Comparison of ENCODE assay signal across 8 cellular contexts in the genomic region with DNA sequence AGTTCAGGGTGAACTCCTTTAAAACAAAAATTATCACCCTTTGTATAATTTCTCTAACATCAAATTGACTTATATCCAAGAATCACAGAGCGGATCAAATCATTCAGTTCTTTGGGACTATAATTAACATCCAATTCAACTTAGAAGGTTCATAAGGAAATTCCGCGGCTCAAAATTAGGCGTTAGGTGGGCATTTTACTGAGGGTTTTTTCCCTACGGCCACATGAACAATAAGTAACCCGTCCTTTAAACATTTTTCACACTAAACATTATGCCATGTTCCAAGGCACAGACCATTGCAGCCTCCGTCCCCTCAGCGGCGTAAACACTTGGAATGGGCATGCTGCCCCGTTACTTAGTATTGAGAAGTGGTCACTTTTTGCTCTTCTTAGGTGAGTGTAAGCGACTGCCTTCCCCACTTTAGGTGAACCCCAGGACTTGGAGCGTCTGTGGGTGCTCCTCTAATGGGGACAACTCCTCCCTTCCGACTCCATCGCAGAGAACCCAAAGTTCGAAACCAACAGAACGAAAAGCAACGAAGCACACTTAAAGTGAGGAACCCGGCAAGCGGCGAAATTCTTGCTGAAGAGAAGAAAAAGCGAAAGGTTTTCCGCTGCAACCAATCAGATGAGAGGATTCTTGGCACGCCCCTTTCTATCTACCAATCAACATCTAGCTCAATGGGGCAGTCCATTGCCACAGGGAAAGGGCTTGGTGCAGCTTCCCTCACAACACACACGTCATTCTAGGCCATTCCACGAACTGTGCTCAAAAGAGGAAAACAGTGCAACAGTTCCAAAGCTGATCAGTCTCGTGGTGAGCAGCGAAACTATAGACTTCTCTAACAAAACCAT. TPM values are rescaled to one million over a fixed set of nuclear protein-coding genes. Genes with fewer than 3 reads are reported as not detected.
DNase-seq lines count a peak whose midpoint lies in the region; ATAC-seq, FAIRE-seq and TF ChIP-seq lines count a peak whose summit lies in the region.

No MANE protein-coding gene starts in this region.

- dilution Hi-C loops in endothelial cell of umbilical vein (cut with MboI; ENCODE audit: extremely low pct_ligation_motif_present, low sequenced_read_pairs), result no loop called here

- CTCF ChIA-PET in endothelial cell of umbilical vein (lab: Charles Lee), result interaction anchor here (0.8 to 2.6 kb wide), 11 partner anchors 12 to 1306 kb away, joined by 3 to 20 read pairs (median 4); no protein-coding TSS in a partner anchor

- no peak for FAIRE-seq in endothelial cell of umbilical vein (lab: Jason Lieb, UNC)

- peak overlapping the region; percentile 86 for H3K4me2 ChIP-seq in endothelial cell of umbilical vein (ENCODE audit: insufficient read depth, low read length)

- peak overlapping the region; percentile 84 for H3K27ac ChIP-seq in endothelial cell of umbilical vein (ENCODE audit: insufficient read depth, low read depth, low read length)

- peak; percentile 66 for ATAC-seq in GM21360 (IDR thresholded peaks at IDR 0.05; ENCODE audit: unreplicated experiment)

- H3K27me3 ChIP-seq in endothelial cell of umbilical vein (ENCODE audit: control insufficient read depth in 2 of 2, insufficient read depth in 2 of 2, low read length in 2 of 2), result peaks cover 7 to 15% of the 10 kb centered on the region in 2 experiments

- peaks cover 37% of the 10 kb centered on the region for H3K79me2 ChIP-seq in endothelial cell of umbilical vein (ENCODE audit: control insufficient read depth, insufficient read depth, low read length)

- no peak for TF ChIP-seq CTCF in endothelial cell of umbilical vein (IDR thresholded peaks at IDR 0.05; ENCODE audit: extremely low read depth in 1 of 2, insufficient read depth in 1 of 2, low read depth in 1 of 2, low read length in 2 of 2)

- H3K9me1 ChIP-seq in endothelial cell of umbilical vein (replicated peaks; ENCODE audit: control insufficient read depth, extremely low read depth, insufficient read depth, low read length), result no peaks in the 10 kb centered on the region

- DNase-seq in COR-L47 (lab: John Stamatoyannopoulos, UW) (peak; percentile 92), HT-29 (ENCODE audit: low spot score) (peak; percentile 98), endothelial cell of umbilical vein (ENCODE audit: low read depth, low spot score) (peak; percentile 99), midbrain (lab: John Stamatoyannopoulos, UW) (peak; percentile 97)
- DNase-seq in NK-92 treated with Interleukin-12 subunit alpha and Interleukin-12 subunit beta, amount 100 ng/mL, for 24 hours (lab: John Stamatoyannopoulos, UW), result peak; percentile 86
- peak; percentile 83 for DNase-seq in activated CD8-positive, alpha-beta memory T cell treated with anti-CD3 and anti-CD28 coated beads, Interleukin-2, amount 50 U/mL, for 1 hour (ENCODE audit: extremely low read depth)
- peak; percentile 72 to 76 for DNase-seq in stimulated activated CD8-positive, alpha-beta memory T cell treated with anti-CD3 and anti-CD28 coated beads, Interleukin-15, amount 100 ng/mL, for 48 hours (ENCODE audit: low read depth in 2 of 2)

- H3K4me1 ChIP-seq in endothelial cell of umbilical vein (ENCODE audit: control insufficient read depth, extremely low read depth, insufficient read depth, low read length), result peaks cover 16% of the 10 kb centered on the region

- H3K9me3 ChIP-seq in endothelial cell of umbilical vein (replicated peaks; ENCODE audit: control insufficient read depth, insufficient read depth, low read length), result no peaks in the 10 kb centered on the region

- TSS peak; percentile 83 for BruUV-seq in endothelial cell of umbilical vein (replicated peaks; lab: Mats Ljungman, UMichigan)

- peak overlapping the region; percentile 48 to 92 (median 69) for H3K4me3 ChIP-seq in endothelial cell of umbilical vein (replicated peaks in 1 of 3; ENCODE audit: insufficient read depth in 1 of 3, low read depth in 1 of 3, low read length in 3 of 3)

- POLR2A ChIA-PET in endothelial cell of umbilical vein (lab: Charles Lee), result interaction anchor here (0.6 to 1.5 kb wide), 7 partner anchors 11 to 714 kb away, joined by 3 to 4 read pairs (median 3); no protein-coding TSS in a partner anchor

- H3K36me3 ChIP-seq in endothelial cell of umbilical vein (ENCODE audit: control insufficient read depth in 2 of 2, extremely low read depth in 1 of 2, insufficient read depth in 2 of 2, low read length in 2 of 2), result no peaks in the 10 kb centered on the region

- H3K9ac ChIP-seq in endothelial cell of umbilical vein (replicated peaks; ENCODE audit: extremely low read depth, insufficient read depth, low read length), result peak overlapping the region; percentile 81

- H4K20me1 ChIP-seq in endothelial cell of umbilical vein (replicated peaks; ENCODE audit: control insufficient read depth, extremely low read depth, insufficient read depth, low read length), result peaks cover 5% of the 10 kb centered on the region

- TF ChIP-seq POLR2A in endothelial cell of umbilical vein (IDR thresholded peaks at IDR 0.05; ENCODE audit: low read depth, low read length), result peak; percentile 76

- peak overlapping the region; percentile 93 for H2AFZ ChIP-seq in endothelial cell of umbilical vein (ENCODE audit: low read depth, low read length)

- intact Hi-C loops in endothelial cell of umbilical vein (cut with micrococcal nuclease), result loop anchor here (1.0 to 10.0 kb wide), 8 partner anchors 56 to 945 kb away; a partner anchor contains a TSS

TF ChIP-seq in endothelial cell of umbilical vein, 7 proteins besides CTCF, POLR2A, EP300 and RAD21:
- TF ChIP-seq FOS (IDR thresholded peaks at IDR 0.05; ENCODE audit: borderline replicate concordance, insufficient read depth, low read length) (no peak), JUN (IDR thresholded peaks at IDR 0.05; ENCODE audit: borderline replicate concordance, insufficient read depth, insufficient read length, low read depth) (no peak), POLR2AphosphoS5 (IDR thresholded peaks at IDR 0.05; ENCODE audit: insufficient read depth, low read depth, low read length) (peak; percentile 7)
- TF ChIP-seq, protein P1, sequence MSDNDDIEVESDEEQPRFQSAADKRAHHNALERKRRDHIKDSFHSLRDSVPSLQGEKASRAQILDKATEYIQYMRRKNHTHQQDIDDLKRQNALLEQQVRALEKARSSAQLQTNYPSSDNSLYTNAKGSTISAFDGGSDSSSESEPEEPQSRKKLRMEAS (IDR thresholded peaks at IDR 0.05; ENCODE audit: insufficient read depth, insufficient read length), result no peak

RNA-seq across cellular contexts. Expression of a gene that starts 0.9 kb away (rescaled TPM):
- 13.9 and 14.2 TPM in 2 replicates for total RNA-seq in HT-29 (2014; rRNA removed; shearing (Covaris generic))
- total RNA-seq in endothelial cell of umbilical vein, result 26.6 and 27.2 TPM in 2 replicates
- polyA plus RNA-seq in endothelial cell of umbilical vein, result 4.0 and 5.1 TPM in 2 replicates
- polyA plus RNA-seq in endothelial cell of umbilical vein (2011; cell fraction: cytosol; rRNA removed), result 5.2 and 5.7 TPM in 2 replicates
- polyA plus RNA-seq in endothelial cell of umbilical vein (2011; cell fraction: nucleus; rRNA removed), result 14.9 and 21.3 TPM in 2 replicates
- polyA plus RNA-seq in endothelial cell of umbilical vein (2012), result 9.7 and 17.0 TPM in 2 replicates
- polyA minus RNA-seq in endothelial cell of umbilical vein, result 13.4 and 15.4 TPM in 2 replicates
- polyA minus RNA-seq in endothelial cell of umbilical vein (2011; cell fraction: cytosol; rRNA and poly(A)+ RNA removed), result 9.9 TPM
- polyA minus RNA-seq in endothelial cell of umbilical vein (2011; cell fraction: nucleus; rRNA and poly(A)+ RNA removed), result 30.2 and 44.0 TPM in 2 replicates

Comparison
In these comparisons a context has a peak if more than half of its experiments do, and no peak if none do; other contexts are left out.
1. Peak in every context shown above with its lines: DNase-seq, ATAC-seq, H3K4me3 ChIP-seq and H3K27ac ChIP-seq.